Comparison of ENCODE assay signal across 8 cellular contexts in the genomic region with DNA sequence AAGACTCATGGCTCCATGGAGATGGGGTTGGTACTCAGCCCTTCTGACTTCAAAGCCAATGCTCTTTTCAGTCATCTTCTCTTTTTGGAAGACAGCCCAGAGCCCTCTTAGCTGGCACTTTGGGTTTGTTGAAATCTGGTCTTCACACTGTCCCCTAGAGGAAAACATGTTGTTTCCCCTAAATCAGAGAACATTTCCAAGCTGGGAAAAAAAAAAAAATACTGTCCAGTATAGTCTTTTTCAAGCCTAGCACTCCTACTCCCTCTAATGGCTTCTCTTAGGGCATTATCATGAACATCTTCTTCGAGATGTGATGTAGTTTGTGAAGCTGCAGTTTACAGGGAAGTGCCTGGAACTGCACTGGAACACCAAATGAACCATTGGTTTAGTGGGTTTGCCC. TPM values are rescaled to one million over a fixed set of nuclear protein-coding genes. Genes with fewer than 3 reads are reported as not detected.
DNase-seq lines count a peak whose midpoint lies in the region; ATAC-seq and TF ChIP-seq lines count a peak whose summit lies in the region.

No MANE protein-coding gene starts in this region.

- H3K4me1 ChIP-seq in mammary epithelial cell (ENCODE audit: insufficient read depth, low read length) (peaks cover 12% of the 10 kb centered on the region), neural progenitor cell (peaks cover 15% of the 10 kb centered on the region)

- H3K27ac ChIP-seq in mammary epithelial cell (ENCODE audit: insufficient read depth, low read depth, low read length) (no peak overlapping the region), neural progenitor cell (no peak overlapping the region)

- TF ChIP-seq CTCF in mammary epithelial cell (conservative IDR thresholded peaks at IDR 0.05 in 1 of 2, IDR thresholded peaks at IDR 0.05 in 1 of 2; ENCODE audit: extremely low read depth in 1 of 2, insufficient read depth in 1 of 2, low read depth in 1 of 2, low read length in 2 of 2) (peak; percentile 27 to 45), neural progenitor cell (IDR thresholded peaks at IDR 0.05) (peak; percentile 44)

- CTCF ChIA-PET in mammary epithelial cell (lab: Charles Lee; ENCODE audit: low non-redundant PET) = interaction anchor here (0.6 to 0.7 kb wide), 3 partner anchors 88 to 371 kb away, joined by 3 to 8 read pairs (median 3); no protein-coding TSS in a partner anchor

- no peaks in the 10 kb centered on the region for H3K27me3 ChIP-seq in mammary epithelial cell (ENCODE audit: insufficient read depth, low read length)
- peaks cover 6% of the 10 kb centered on the region for H3K27me3 ChIP-seq in neural progenitor cell

- in situ Hi-C loops in mammary epithelial cell (cut with MboI; ENCODE audit: low sequenced_read_pairs in 2 of 2) = loop anchor here in 1 of 2 donors (25.0 kb wide), 1 partner anchor 373 kb away; no protein-coding TSS in a partner anchor

- H3K4me3 Mint-ChIP-seq in neural progenitor cell = no peak overlapping the region

- peaks cover 2% of the 10 kb centered on the region for H3K9me3 Mint-ChIP-seq in neural progenitor cell

- peak; percentile 24 for DNase-seq in Daoy (ENCODE audit: low read depth)
- peak; percentile 38 for DNase-seq in NCI-H1105 treated with DMSO at 0.1 percent for 48 hours (lab: John Stamatoyannopoulos, UW)
- DNase-seq in mammary epithelial cell = no peak
- peak; percentile 39 for DNase-seq in neural progenitor cell (ENCODE audit: low spot score)
- DNase-seq in activated CD8-positive, alpha-beta memory T cell treated with anti-CD3 and anti-CD28 coated beads, Interleukin-2, amount 50 U/mL, for 4 hours = no peak
- no peak for DNase-seq in posterior vena cava (ENCODE audit: low spot score)

- H3K4me2 ChIP-seq in mammary epithelial cell (ENCODE audit: insufficient read depth, low read depth, low read length) (no peak overlapping the region), neural progenitor cell (no peak overlapping the region)

- H3K9me3 ChIP-seq in mammary epithelial cell (replicated peaks; ENCODE audit: insufficient read depth, low read length) (no peaks in the 10 kb centered on the region), neural progenitor cell (ENCODE audit: low read depth) (no peaks in the 10 kb centered on the region)

- H2AFZ ChIP-seq in mammary epithelial cell (ENCODE audit: low read depth, low read length) = no peak overlapping the region
- peak overlapping the region; percentile 3 for H2AFZ ChIP-seq in neural progenitor cell (replicated peaks)

- intact Hi-C loops in mammary epithelial cell (cut with micrococcal nuclease) (loop anchor here (1.0 to 10.0 kb wide), 5 partner anchors 68 to 455 kb away; partner anchors contain the start of gene SPATA7), posterior vena cava (cut with DNase I) (loop anchor here (5.0 to 10.0 kb wide), 3 partner anchors 65 to 368 kb away; no protein-coding TSS in a partner anchor)

- H3K79me2 ChIP-seq in mammary epithelial cell (ENCODE audit: insufficient read depth, low read length) (peaks cover 24% of the 10 kb centered on the region), neural progenitor cell (ENCODE audit: low read depth) (peaks cover 19% of the 10 kb centered on the region)

- peaks cover 6% of the 10 kb centered on the region for H3K27me3 Mint-ChIP-seq in neural progenitor cell (ENCODE audit: insufficient read depth, low read depth)

- peaks cover 42% of the 10 kb centered on the region for H3K4me1 Mint-ChIP-seq in neural progenitor cell

- H3K36me3 ChIP-seq in mammary epithelial cell (ENCODE audit: insufficient read depth, low read length) = no peaks in the 10 kb centered on the region
- peaks cover 9% of the 10 kb centered on the region for H3K36me3 ChIP-seq in neural progenitor cell

- H3K4me3 ChIP-seq in mammary epithelial cell (replicated peaks in 1 of 3; ENCODE audit: insufficient read depth in 1 of 3, low read depth in 2 of 3, low read length in 3 of 3) (no peak overlapping the region), neural progenitor cell (no peak overlapping the region)

- WGBS in mammary epithelial cell (ENCODE audit: low coverage, missing lambda C conversion rate) = 18% methylated on average over 1 of the region's 1 CpG

- H3K27ac Mint-ChIP-seq in neural progenitor cell = no peak overlapping the region

- H3K36me3 Mint-ChIP-seq in neural progenitor cell = no peaks in the 10 kb centered on the region

- ATAC-seq in HG03460 (IDR thresholded peaks at IDR 0.05; ENCODE audit: unreplicated experiment) (no peak), HG03045 (IDR thresholded peaks at IDR 0.05; ENCODE audit: unreplicated experiment) (no peak)

- dilution Hi-C loops in mammary epithelial cell (cut with HindIII; ENCODE audit: low sequenced_read_pairs) = no loop called here

- H4K20me1 ChIP-seq in mammary epithelial cell (ENCODE audit: insufficient read depth, low read length) (no peaks in the 10 kb centered on the region), neural progenitor cell (ENCODE audit: low read depth) (peaks cover 14% of the 10 kb centered on the region)

- H3K9ac ChIP-seq in mammary epithelial cell (ENCODE audit: insufficient read depth, low read length) (no peak overlapping the region), neural progenitor cell (no peak overlapping the region)

- H3F3A ChIP-seq in neural progenitor cell (ENCODE audit: low read depth) = peaks cover 22% of the 10 kb centered on the region

- BruUV-seq in mammary epithelial cell (replicated peaks; lab: Mats Ljungman, UMichigan) = no TSS peak

RNA-seq across cellular contexts. Expression of gene ZC3H14, which starts 3.0 kb away (rescaled TPM):
- total RNA-seq in Daoy (2014; rRNA removed; shearing (Covaris generic)) = 105 and 116 TPM in 2 replicates
- 10 to 100 TPM; 60.7 to 70.3 TPM for total RNA-seq in mammary epithelial cell
- 79.0 TPM for polyA plus RNA-seq in mammary epithelial cell
- polyA minus RNA-seq in mammary epithelial cell = 84.2 TPM
- 116 and 140 TPM in 2 replicates for total RNA-seq in neural progenitor cell (ENCODE audit: low replicate concordance)
- 10 to 100 TPM; 42.6 to 42.7 TPM for total RNA-seq in posterior vena cava

RNA-seq across cellular contexts. Expression of gene PTPN21, which starts 5.0 kb away (rescaled TPM):
- 4.8 and 7.7 TPM in 2 replicates for total RNA-seq in Daoy (2014; rRNA removed; shearing (Covaris generic))
- total RNA-seq in mammary epithelial cell = 10 to 100 TPM; 10.0 to 22.8 TPM
- 6.5 TPM for polyA plus RNA-seq in mammary epithelial cell
- 12.2 TPM for polyA minus RNA-seq in mammary epithelial cell
- 10.1 and 11.7 TPM in 2 replicates for total RNA-seq in neural progenitor cell (ENCODE audit: low replicate concordance)
- 10 to 100 TPM; 32.9 to 44.0 TPM for total RNA-seq in posterior vena cava

Comparison
In these comparisons a context has a peak if more than half of its experiments do, and no peak if none do; other contexts are left out.
1. DNase-seq: peak in Daoy (single experiment), NCI-H1105 treated with DMSO at 0.1 percent for 48 hours (single experiment) and neural progenitor cell (single experiment); none in mammary epithelial cell (single experiment), activated CD8-positive, alpha-beta memory T cell treated with anti-CD3 and anti-CD28 coated beads, Interleukin-2, amount 50 U/mL, for 4 hours (single experiment) and posterior vena cava (single experiment).